ENCODE assay signal across 14 cellular contexts in the genomic region with DNA sequence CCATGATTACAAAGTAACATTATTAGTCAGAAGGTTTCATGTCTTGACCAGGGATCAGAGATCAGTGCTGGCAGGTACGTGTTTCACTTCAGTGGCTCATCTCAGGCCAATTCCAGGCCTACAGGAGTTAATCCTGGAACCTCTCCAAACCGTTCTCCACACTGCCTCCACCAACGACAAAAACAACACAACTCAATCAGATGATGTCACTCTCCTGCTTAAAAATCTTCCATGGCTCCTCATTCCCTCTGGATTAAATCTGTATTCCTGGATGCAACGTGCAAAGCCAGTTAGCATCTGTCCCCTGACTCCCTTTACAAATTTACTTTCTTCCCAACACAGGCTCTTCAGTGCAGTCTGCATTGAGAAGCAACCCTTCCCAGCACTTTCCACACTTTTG. TPM values are rescaled to one million over a fixed set of nuclear protein-coding genes. Genes with fewer than 3 reads are reported as not detected.
DNase-seq lines count a peak whose midpoint lies in the region; TF ChIP-seq lines count a peak whose summit lies in the region.
"Had no signal": no experiment of that assay in that cellular context is flagged by ENCODE, and none has a peak within 500 bp of the region (broad histone marks: within the 10 kb centered on the region; RNA-seq: fewer than 3 reads in every experiment).

No MANE protein-coding gene starts in this region.

- no peaks in the 10 kb centered on the region for H3K79me1 ChIP-seq in neuronal stem cell (ENCODE audit: low read depth, low read length)

- in situ Hi-C loops in KBM-7 (cut with MboI; ENCODE audit: low pct_unique_long_range_greater_than_20kb, low sequenced_read_pairs), result loop anchor here (25.0 kb wide), 1 partner anchor 1206 kb away; no protein-coding TSS in a partner anchor

- H3K27ac ChIP-seq in adrenal gland (peak overlapping the region in 4 of 5 donors; percentile 43 to 84 (median 48)), neuronal stem cell (replicated peaks; ENCODE audit: low read length) (no peak overlapping the region)
- H3K27ac ChIP-seq: neural progenitor cell had no signal

- H3K4ac ChIP-seq in neuronal stem cell (ENCODE audit: low read length), result no peak overlapping the region

- H3K4me2 ChIP-seq in neuronal stem cell (ENCODE audit: insufficient read depth, low read length, poor library complexity, severe bottlenecking), result no peak overlapping the region
- H3K4me2 ChIP-seq: neural progenitor cell had no signal

- H3K36me3 ChIP-seq in adrenal gland (replicated peaks in 1 of 2) (no peaks in the 10 kb centered on the region), neuronal stem cell (replicated peaks in 1 of 2; ENCODE audit: control insufficient read depth in 2 of 2, insufficient read depth in 2 of 2, low read length in 2 of 2) (no peaks in the 10 kb centered on the region)
- H3K36me3 ChIP-seq: neural progenitor cell had no signal

- H2AK5ac ChIP-seq in neuronal stem cell (ENCODE audit: low read depth, low read length), result no peak overlapping the region

- H4K91ac ChIP-seq in neuronal stem cell (ENCODE audit: low read depth, low read length, poor library complexity), result no peak overlapping the region

- H3K27me3 ChIP-seq in adrenal gland (no peaks in the 10 kb centered on the region), neuronal stem cell (ENCODE audit: control insufficient read depth in 3 of 3, insufficient read depth in 3 of 3, low read depth in 1 of 3, low read length in 3 of 3) (peaks cover 0 to 12% (median 0%) of the 10 kb centered on the region in 3 experiments)
- H3K27me3 ChIP-seq: neural progenitor cell had no signal

- intact Hi-C loops in adrenal gland (cut with DNase I), result no loop called here

- no peak for TF ChIP-seq POLR2A in adrenal gland (IDR thresholded peaks at IDR 0.05)

- H4K8ac ChIP-seq in neuronal stem cell (ENCODE audit: low read depth, low read length), result no peak overlapping the region

- no peak overlapping the region for H3K9ac ChIP-seq in neuronal stem cell (ENCODE audit: low read depth, low read length, poor library complexity)
- H3K9ac ChIP-seq: neural progenitor cell had no signal

- H3K23ac ChIP-seq in neuronal stem cell (ENCODE audit: low read depth, low read length, poor library complexity), result no peak overlapping the region

- H2BK5ac ChIP-seq in neuronal stem cell (ENCODE audit: low read length), result no peak overlapping the region

- TF ChIP-seq CTCF in adrenal gland (IDR thresholded peaks at IDR 0.05), result no peak
- TF ChIP-seq CTCF in fibroblast of pulmonary artery (IDR thresholded peaks at IDR 0.05; ENCODE audit: low read length, missing control alignments), result no peak

- H2AFZ ChIP-seq in neuronal stem cell (ENCODE audit: low read length), result no peak overlapping the region
- H2AFZ ChIP-seq: neural progenitor cell had no signal

- no peaks in the 10 kb centered on the region for H3K9me3 ChIP-seq in adrenal gland (replicated peaks in 1 of 3)
- peaks cover 5 to 7% of the 10 kb centered on the region in 2 donors for H3K9me3 ChIP-seq in neuronal stem cell (replicated peaks in 1 of 2; ENCODE audit: control insufficient read depth in 2 of 2, insufficient read depth in 1 of 2, low read depth in 1 of 2, low read length in 2 of 2)

- no peak overlapping the region for H2BK12ac ChIP-seq in neuronal stem cell (ENCODE audit: low read length)

- 48 to 59% (median 56%) methylated on average over 4 of the region's 4 CpGs for WGBS in adrenal gland, 4 donors
- WGBS in neuronal stem cell (ENCODE audit: extremely low coverage in 2 of 2, insufficient read length in 2 of 2, insufficient replicate concordance in 1 of 2), 2 donors, result no CpG with 5 or more reads among the region's 4 CpGs

- H3K14ac ChIP-seq in neuronal stem cell (ENCODE audit: low read length), result no peak overlapping the region

- H3K18ac ChIP-seq in neuronal stem cell (ENCODE audit: low read length), result no peak overlapping the region

- no peak overlapping the region for H2BK120ac ChIP-seq in neuronal stem cell (ENCODE audit: low read depth, low read length)

- H3K4me1 ChIP-seq in adrenal gland (replicated peaks in 1 of 2), result peaks cover 38 to 52% of the 10 kb centered on the region in 2 donors
- H3K4me1 ChIP-seq in neuronal stem cell (ENCODE audit: control insufficient read depth in 2 of 2, insufficient read depth in 1 of 2, low read depth in 1 of 2, low read length in 2 of 2), result no peaks in the 10 kb centered on the region
- H3K4me1 ChIP-seq: neural progenitor cell had no signal

- DNase-seq in GM03348 (ENCODE audit: low spot score) (peak; percentile 15), adrenal gland (peak in 1 of 7 donors; percentile 22), fibroblast of pulmonary artery (ENCODE audit: low read depth) (peak; percentile 55), renal cortical epithelial cell (ENCODE audit: low read depth) (peak; percentile 91), islet precursor cell (no peak), inferior parietal cortex (ENCODE audit: extremely low spot score) (no peak), neuronal stem cell (ENCODE audit: low spot score) (no peak), KBM-7 (no peak)
- DNase-seq: activated CD8-positive, alpha-beta memory T cell treated with anti-CD3 and anti-CD28 coated beads, Interleukin-2, amount 50 U/mL, for 4 hours; anterior cingulate cortex; CD4-positive, alpha-beta T cell; erythroblast; NCI-H510A had no signal

- H2BK15ac ChIP-seq in neuronal stem cell (ENCODE audit: low read length), result no peak overlapping the region

- H3K4me3 ChIP-seq in adrenal gland, result no peak overlapping the region
- no peak overlapping the region for H3K4me3 ChIP-seq in fibroblast of pulmonary artery (replicated peaks; ENCODE audit: low read depth, low read length)
- no peak overlapping the region for H3K4me3 ChIP-seq in neuronal stem cell (ENCODE audit: low read length in 2 of 2)
- H3K4me3 ChIP-seq: neural progenitor cell had no signal

RNA-seq across cellular contexts. Expression of a gene that starts 34.3 kb away (rescaled TPM):
- total RNA-seq in adrenal gland (100 to 1,000 TPM; 232 to 405 (median 290) TPM), renal cortical epithelial cell (151 and 438 TPM in 2 replicates)
- polyA plus RNA-seq in adrenal gland, result 100 to 1,000 TPM in 1 of 3 donors, 10 to 100 TPM in 2; 53.9 to 345 (median 60.3) TPM
- 94.4 TPM for polyA plus RNA-seq in neuronal stem cell (2013, experiment 1 of 2)
- 94.9 TPM for polyA plus RNA-seq in neuronal stem cell (2013, experiment 2 of 2)

RNA-seq across cellular contexts. Expression of a gene that starts 43.3 kb away (rescaled TPM):
- total RNA-seq in adrenal gland, result 10 to 100 TPM; 17.2 to 86.0 (median 55.8) TPM
- 10 to 100 TPM; 37.7 to 47.6 (median 47.5) TPM for polyA plus RNA-seq in adrenal gland
- 22.5 and 23.6 TPM in 2 replicates for total RNA-seq in renal cortical epithelial cell
- polyA plus RNA-seq in neuronal stem cell (2013, experiment 1 of 2), result 35.6 TPM
- 35.2 TPM for polyA plus RNA-seq in neuronal stem cell (2013, experiment 2 of 2)

Comparison
In these comparisons a context has a peak if more than half of its experiments do, and no peak if none do; other contexts are left out.
1. DNase-seq: peak in GM03348 (single experiment), fibroblast of pulmonary artery (single experiment) and renal cortical epithelial cell (single experiment); none in islet precursor cell (single experiment), inferior parietal cortex (single experiment), neuronal stem cell (single experiment) and KBM-7 (single experiment).